ENCODE assay signal across 24 cellular contexts in the genomic region with DNA sequence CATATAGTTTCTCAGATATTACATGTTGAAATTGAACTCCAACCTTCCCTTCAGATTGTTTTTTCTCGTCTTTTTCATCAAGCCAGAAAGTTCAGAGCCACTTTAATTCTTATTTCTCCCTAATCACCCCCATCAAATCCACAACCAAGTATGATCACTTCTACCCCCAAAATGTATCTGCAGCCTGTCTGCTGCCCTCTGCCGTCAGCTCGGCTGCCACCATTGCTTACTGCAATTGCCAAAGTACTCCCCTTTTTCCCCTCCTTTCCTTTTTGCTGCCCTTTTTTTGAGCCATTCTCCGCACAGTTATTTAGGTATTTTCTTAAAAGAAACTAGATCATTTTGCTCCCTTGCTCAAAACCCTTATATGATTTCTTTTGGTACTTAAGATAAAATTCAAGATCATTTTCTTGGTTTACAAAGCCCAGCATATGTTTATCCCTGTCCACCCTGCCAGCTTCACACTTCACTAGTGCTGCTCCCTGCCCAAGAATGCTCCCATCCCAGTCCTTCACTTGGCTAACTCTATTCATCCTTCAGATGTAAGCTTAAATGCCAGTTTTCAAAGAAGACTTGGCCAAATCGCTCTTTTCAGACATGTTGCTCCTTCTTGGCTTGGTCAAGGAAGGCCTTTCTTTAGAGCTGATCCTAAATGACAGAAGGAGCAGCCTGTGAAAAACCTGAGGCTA.
DNase-seq lines count a peak whose midpoint lies in the region; ATAC-seq, FAIRE-seq and TF ChIP-seq lines count a peak whose summit lies in the region.
"Had no signal": no experiment of that assay in that cellular context is flagged by ENCODE, and none has a peak within 500 bp of the region (broad histone marks: within the 10 kb centered on the region; RNA-seq: fewer than 3 reads in every experiment).

No MANE protein-coding gene starts in this region.

- TF ChIP-seq POLR2A in K562 (conservative IDR thresholded peaks at IDR 0.05) = no peak

- H3K27ac ChIP-seq in K562 (ENCODE audit: extremely low read depth, low read depth, low read length) = no peak overlapping the region
- H3K27ac ChIP-seq: 22Rv1, lower lobe of right lung, thoracic aorta had no signal

- POLR2A ChIA-PET in K562 (lab: Yijun Ruan, JAX) = interaction anchor here (0.9 kb wide), 1 partner anchor 8 kb away, joined by 3 read pairs; no protein-coding TSS in a partner anchor

- no TSS peak for BruUV-seq in K562 (replicated peaks; lab: Mats Ljungman, UMichigan)

- H3K4me3 ChIP-seq in K562 = no peak overlapping the region
- H3K4me3 ChIP-seq: lower lobe of right lung, thoracic aorta had no signal

- H3K9ac ChIP-seq in K562 (ENCODE audit: insufficient read depth in 1 of 2, low read depth in 2 of 2, low read length in 2 of 2) = no peak overlapping the region

- no peak overlapping the region for H3K4me2 ChIP-seq in K562 (ENCODE audit: insufficient read depth, low read length)

- no peak overlapping the region for H3K4me3 Mint-ChIP-seq in activated naive CD8-positive, alpha-beta T cell treated with anti-CD3 and anti-CD28 coated beads for 36 hours
- H3K4me3 Mint-ChIP-seq in activated naive CD8-positive, alpha-beta T cell treated with anti-CD3 and anti-CD28 coated beads, Interleukin-2, amount 50 U/mL, for 24 hours = no peak overlapping the region
- H3K4me3 Mint-ChIP-seq: activated CD4-positive, alpha-beta memory T cell treated with anti-CD3 and anti-CD28 coated beads for 36 hours; activated naive CD8-positive, alpha-beta T cell treated with anti-CD3 and anti-CD28 coated beads, Interleukin-2, amount 10 ng/mL, durations not matched to agents 7 days and 5 days; activated T-cell treated with anti-CD3 and anti-CD28 coated beads, Interleukin-2, amount 50 U/mL, for 72 hours; CD4-positive, CD25-positive, alpha-beta regulatory T cell; naive B cell had no signal

- H4K20me1 ChIP-seq in K562 (replicated peaks; ENCODE audit: control insufficient read depth, insufficient read depth, low read length) = no peaks in the 10 kb centered on the region

- H3K36me3 Mint-ChIP-seq in activated naive CD8-positive, alpha-beta T cell treated with anti-CD3 and anti-CD28 coated beads for 36 hours = peaks cover 27% of the 10 kb centered on the region
- no peaks in the 10 kb centered on the region for H3K36me3 Mint-ChIP-seq in activated naive CD8-positive, alpha-beta T cell treated with anti-CD3 and anti-CD28 coated beads, Interleukin-2, amount 50 U/mL, for 24 hours (ENCODE audit: low read depth)
- H3K36me3 Mint-ChIP-seq: activated CD4-positive, alpha-beta memory T cell treated with anti-CD3 and anti-CD28 coated beads for 36 hours; activated naive CD8-positive, alpha-beta T cell treated with anti-CD3 and anti-CD28 coated beads, Interleukin-2, amount 10 ng/mL, durations not matched to agents 7 days and 5 days; CD4-positive, CD25-positive, alpha-beta regulatory T cell; naive B cell had no signal

- no peaks in the 10 kb centered on the region for H3K4me1 ChIP-seq in K562 (replicated peaks in 1 of 2; ENCODE audit: control insufficient read depth in 2 of 2, insufficient read depth in 2 of 2, low read length in 2 of 2)
- H3K4me1 ChIP-seq: lower lobe of right lung had no signal

- peaks cover 5% of the 10 kb centered on the region for H3K9me3 Mint-ChIP-seq in activated naive CD8-positive, alpha-beta T cell treated with anti-CD3 and anti-CD28 coated beads for 36 hours
- H3K9me3 Mint-ChIP-seq in activated naive CD8-positive, alpha-beta T cell treated with anti-CD3 and anti-CD28 coated beads, Interleukin-2, amount 50 U/mL, for 24 hours = no peaks in the 10 kb centered on the region
- H3K9me3 Mint-ChIP-seq: activated CD4-positive, alpha-beta memory T cell treated with anti-CD3 and anti-CD28 coated beads for 36 hours had no signal

- no peaks in the 10 kb centered on the region for H3K9me1 ChIP-seq in K562 (ENCODE audit: control insufficient read depth, insufficient read depth, low read length)

- in situ Hi-C loops in K562 (cut with MboI) = no loop called here

- DNase-seq in activated naive CD8-positive, alpha-beta T cell treated with anti-CD3 and anti-CD28 coated beads for 36 hours = no peak
- no peak for DNase-seq in activated naive CD8-positive, alpha-beta T cell treated with anti-CD3 and anti-CD28 coated beads, Interleukin-2, amount 50 U/mL, for 24 hours
- DNase-seq in K562 (ENCODE audit: extremely low read depth in 1 of 4, low spot score in 3 of 4) (peak in 1 of 4 experiments; percentile 26), iPS-NIHi11 (ENCODE audit: low spot score) (peak; percentile 25), dedifferentiated amniotic fluid mesenchymal stem cell (ENCODE audit: extremely low spot score) (no peak), anterior cingulate cortex (lab: John Stamatoyannopoulos, UW) (no peak)
- DNase-seq: activated CD4-positive, alpha-beta memory T cell treated with anti-CD3 and anti-CD28 coated beads for 36 hours; activated naive CD8-positive, alpha-beta T cell treated with anti-CD3 and anti-CD28 coated beads, Interleukin-2, amount 10 ng/mL, durations not matched to agents 7 days and 5 days; activated T-cell treated with anti-CD3 and anti-CD28 coated beads, Interleukin-2, amount 50 U/mL, for 72 hours; CD4-positive, CD25-positive, alpha-beta regulatory T cell; cerebellar nuclear complex; DMS53; GOT3; KBM-7; lower lobe of right lung; naive B cell; NCI-H1105 treated with DMSO at 0.1 percent for 48 hours; NCI-H69; SW 1271 had no signal

- no peaks in the 10 kb centered on the region for H3K36me3 ChIP-seq in K562 (ENCODE audit: control insufficient read depth, insufficient read depth, low read length)
- H3K36me3 ChIP-seq: lower lobe of right lung, thoracic aorta had no signal

- no peak overlapping the region for H2AFZ ChIP-seq in K562 (ENCODE audit: low read depth, low read length)

- peak overlapping the region; percentile 2 for H3K27ac Mint-ChIP-seq in activated naive CD8-positive, alpha-beta T cell treated with anti-CD3 and anti-CD28 coated beads for 36 hours
- no peak overlapping the region for H3K27ac Mint-ChIP-seq in activated naive CD8-positive, alpha-beta T cell treated with anti-CD3 and anti-CD28 coated beads, Interleukin-2, amount 50 U/mL, for 24 hours
- H3K27ac Mint-ChIP-seq: activated CD4-positive, alpha-beta memory T cell treated with anti-CD3 and anti-CD28 coated beads for 36 hours; activated naive CD8-positive, alpha-beta T cell treated with anti-CD3 and anti-CD28 coated beads, Interleukin-2, amount 10 ng/mL, durations not matched to agents 7 days and 5 days; activated T-cell treated with anti-CD3 and anti-CD28 coated beads, Interleukin-2, amount 50 U/mL, for 72 hours; CD4-positive, CD25-positive, alpha-beta regulatory T cell; naive B cell had no signal

- CTCF ChIA-PET in K562 (lab: Yijun Ruan, JAX; ENCODE audit: low intra/inter-chr PET ratio) = no interaction called here

- ATAC-seq in activated naive CD8-positive, alpha-beta T cell treated with anti-CD3 and anti-CD28 coated beads, Interleukin-2, amount 50 U/mL, for 24 hours = no peak
- ATAC-seq in K562 = peak; percentile 73
- ATAC-seq in HG03175 (IDR thresholded peaks at IDR 0.05; ENCODE audit: unreplicated experiment) = no peak
- no peak for ATAC-seq in GM18861 (IDR thresholded peaks at IDR 0.05; ENCODE audit: unreplicated experiment)
- ATAC-seq: activated T-cell treated with anti-CD3 and anti-CD28 coated beads, Interleukin-2, amount 50 U/mL, for 72 hours; lower lobe of right lung had no signal

- WGBS in K562 (ENCODE audit: insufficient coverage, low coverage, missing lambda C conversion rate) = 25% methylated on average over 5 of the region's 5 CpGs

- peaks cover 36% of the 10 kb centered on the region for H3K4me1 Mint-ChIP-seq in activated naive CD8-positive, alpha-beta T cell treated with anti-CD3 and anti-CD28 coated beads for 36 hours
- peaks cover 3% of the 10 kb centered on the region for H3K4me1 Mint-ChIP-seq in activated naive CD8-positive, alpha-beta T cell treated with anti-CD3 and anti-CD28 coated beads, Interleukin-2, amount 50 U/mL, for 24 hours
- H3K4me1 Mint-ChIP-seq: CD4-positive, CD25-positive, alpha-beta regulatory T cell; naive B cell had no signal

- no peak for TF ChIP-seq EP300 in K562 (IDR thresholded peaks at IDR 0.05; ENCODE audit: low read length)

- H3K9me3 ChIP-seq in K562 (replicated peaks; ENCODE audit: control insufficient read depth, insufficient read depth, low read depth, low read length) = no peaks in the 10 kb centered on the region
- H3K9me3 ChIP-seq: lower lobe of right lung, thoracic aorta had no signal

- H3K27me3 ChIP-seq in K562 (ENCODE audit: control insufficient read depth in 2 of 2, insufficient read depth in 2 of 2, low read length in 2 of 2) = no peaks in the 10 kb centered on the region

- intact Hi-C loops in K562 (cut with micrococcal nuclease) = no loop called here

- peak in 1 of 2 experiments; percentile 47; a peak in 2 of 4 replicates for TF ChIP-seq RAD21 in K562 (CRISPR knock-in tag; conservative IDR thresholded peaks at IDR 0.05 in 1 of 2, IDR thresholded peaks at IDR 0.05 in 1 of 2)

- TF ChIP-seq CTCF in K562 (IDR thresholded peaks at IDR 0.05 in 2 of 3, conservative IDR thresholded peaks at IDR 0.05 in 1 of 3; ENCODE audit: insufficient read depth in 2 of 3, low read depth in 1 of 3, low read length in 3 of 3) = peak; percentile 43 to 54 (median 53)

- no peaks in the 10 kb centered on the region for H3K79me2 ChIP-seq in K562 (ENCODE audit: control insufficient read depth, insufficient read depth, low read length)

- H3K27me3 Mint-ChIP-seq in activated naive CD8-positive, alpha-beta T cell treated with anti-CD3 and anti-CD28 coated beads for 36 hours = no peaks in the 10 kb centered on the region
- H3K27me3 Mint-ChIP-seq in activated naive CD8-positive, alpha-beta T cell treated with anti-CD3 and anti-CD28 coated beads, Interleukin-2, amount 50 U/mL, for 24 hours = peaks cover 2% of the 10 kb centered on the region
- H3K27me3 Mint-ChIP-seq: activated naive CD8-positive, alpha-beta T cell treated with anti-CD3 and anti-CD28 coated beads, Interleukin-2, amount 10 ng/mL, durations not matched to agents 7 days and 5 days; CD4-positive, CD25-positive, alpha-beta regulatory T cell had no signal

- FAIRE-seq in K562 (lab: Jason Lieb, UNC) = peak; percentile 78
- FAIRE-seq: endometrium had no signal

TF ChIP-seq in K562, 482 proteins besides CTCF, POLR2A, EP300 and RAD21 (continues in another document):
- no peak for TF ChIP-seq ZNF696 (CRISPR knock-in tag; conservative IDR thresholded peaks at IDR 0.05)
